23 cellular contexts compared by ENCODE assay signal in the genomic region with DNA sequence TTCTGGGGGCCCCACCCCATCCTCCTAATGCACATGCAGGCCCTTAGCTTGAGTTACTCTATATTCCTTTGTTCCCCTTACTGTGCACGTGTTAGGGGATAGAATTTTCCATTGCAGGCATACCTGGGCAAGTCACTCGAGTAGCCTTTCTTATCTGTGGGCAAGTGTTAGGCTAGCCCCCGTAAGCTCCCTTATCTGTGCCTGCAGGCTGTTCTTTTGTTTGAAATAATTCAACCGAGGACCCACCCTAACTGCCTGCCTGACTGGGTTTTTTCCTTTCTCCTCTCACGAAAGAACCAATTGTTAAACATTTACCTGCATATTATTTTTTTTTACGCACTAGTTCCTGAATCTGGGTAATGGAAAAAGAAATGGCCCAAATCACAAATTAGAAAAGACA.
"Had no signal": no experiment of that assay in that cellular context is flagged by ENCODE, and none has a peak within 500 bp of the region (broad histone marks: within the 10 kb centered on the region; RNA-seq: fewer than 3 reads in every experiment).

No MANE protein-coding gene starts in this region.

- H3K27ac Mint-ChIP-seq: dendritic cell treated with granulocyte-macrophage colony-stimulating factor and Interleukin-4, amounts not matched to agents 40 ng/mL and 50 ng/mL, for 4 days; effector memory CD8-positive, alpha-beta T cell; mesothelial cell of epicardium had no signal

- H3K4me3 Mint-ChIP-seq: dendritic cell treated with granulocyte-macrophage colony-stimulating factor and Interleukin-4, amounts not matched to agents 40 ng/mL and 50 ng/mL, for 4 days; effector memory CD8-positive, alpha-beta T cell; mesothelial cell of epicardium had no signal

- H3K36me3 Mint-ChIP-seq: mesothelial cell of epicardium had no signal

- H3K4me1 ChIP-seq: colonic mucosa, esophagus squamous epithelium, gastrocnemius medialis, heart right ventricle, left lung, lower lobe of right lung had no signal

- H3K27ac ChIP-seq: colonic mucosa, esophagus squamous epithelium, gastrocnemius medialis, heart right ventricle, left lung, lower lobe of right lung had no signal

- H3K36me3 ChIP-seq: colonic mucosa, esophagus squamous epithelium, gastrocnemius medialis, heart right ventricle, left lung, lower lobe of right lung had no signal

- H3K27me3 ChIP-seq: colonic mucosa, esophagus squamous epithelium, gastrocnemius medialis, heart right ventricle, left lung had no signal

- H3K9me3 ChIP-seq: colonic mucosa, esophagus squamous epithelium, gastrocnemius medialis, left lung, lower lobe of right lung, mucosa of descending colon had no signal

- H3K4me3 ChIP-seq: colonic mucosa, esophagus squamous epithelium, gastrocnemius medialis, heart right ventricle, left lung, lower lobe of right lung, mucosa of descending colon had no signal

- ATAC-seq: effector memory CD8-positive, alpha-beta T cell; gastrocnemius medialis; heart right ventricle; left cardiac atrium; left lung; left ventricle myocardium superior; lower lobe of right lung; mucosa of descending colon had no signal

- H3K9me3 Mint-ChIP-seq: effector memory CD8-positive, alpha-beta T cell had no signal

- DNase-seq: colonic mucosa; cortex of kidney; effector CD8-positive, alpha-beta T cell; effector memory CD8-positive, alpha-beta T cell; esophagus squamous epithelium; foreskin fibroblast; foreskin melanocyte; gastrocnemius medialis; glutamatergic neuron; head of caudate nucleus; heart right ventricle; hippocampal formation; left cardiac atrium; left lung; left ventricle myocardium superior; lower lobe of right lung; mesenchymal stem cell; mucosa of descending colon had no signal

- FAIRE-seq: endothelial cell of umbilical vein, islet of Langerhans, keratinocyte had no signal
